In genomic region chr3:130897316-130897715, GRCh38 we compare ENCODE assay signal across 19 cellular contexts. TPM values are rescaled to one million over a fixed set of nuclear protein-coding genes. Genes with fewer than 3 reads are reported as not detected.
DNase-seq lines count a peak whose midpoint lies in the region; ATAC-seq and TF ChIP-seq lines count a peak whose summit lies in the region.
"Had no signal": no experiment of that assay in that cellular context is flagged by ENCODE, and none has a peak within 500 bp of the region (broad histone marks: within the 10 kb centered on the region; RNA-seq: fewer than 3 reads in every experiment).

No MANE protein-coding gene starts in this region.

- H3K36me3 Mint-ChIP-seq in activated naive CD8-positive, alpha-beta T cell = peaks cover 3% of the 10 kb centered on the region
- peaks cover 4% of the 10 kb centered on the region for H3K36me3 Mint-ChIP-seq in activated naive CD8-positive, alpha-beta T cell treated with anti-CD3 and anti-CD28 coated beads, Interleukin-2, amount 50 U/mL, for 24 hours (ENCODE audit: low read depth)
- H3K36me3 Mint-ChIP-seq in WTC11 = no peaks in the 10 kb centered on the region
- H3K36me3 Mint-ChIP-seq: naive thymus-derived CD4-positive, alpha-beta T cell had no signal

- DNase-seq in activated naive CD8-positive, alpha-beta T cell treated with anti-CD3 and anti-CD28 coated beads, Interleukin-2, amount 50 U/mL, for 24 hours = no peak
- DNase-seq in WTC11 (ENCODE audit: low spot score) (no peak), fibroblast of lung (ENCODE audit: low read depth in 2 of 2) (peak in 1 of 2 donors; percentile 28), smooth muscle cell (lab: John Stamatoyannopoulos, UW; ENCODE audit: unreplicated experiment) (no peak), SJCRH30 (no peak)
- DNase-seq in stimulated activated CD4-positive, alpha-beta T cell treated with anti-CD3 and anti-CD28 coated beads, Interleukin-15, amount 100 ng/mL, for 24 hours = no peak
- DNase-seq: activated CD4-positive, alpha-beta T cell treated with anti-CD3 and anti-CD28 coated beads for 1 hour; activated T-cell treated with anti-CD3 and anti-CD28 coated beads, Interleukin-2, amount 50 U/mL, for 72 hours; AML-193; brain microvascular endothelial cell; EL; naive thymus-derived CD4-positive, alpha-beta T cell; NCI-H1694; NCI-H2171; NCI-H524 treated with DMSO at 0.1 percent for 48 hours; right lobe of liver had no signal

- H2AFZ ChIP-seq in fibroblast of lung (ENCODE audit: low read length) (no peak overlapping the region), smooth muscle cell (ENCODE audit: low read depth) (no peak overlapping the region)

- H3K27me3 ChIP-seq in fibroblast of lung (ENCODE audit: control insufficient read depth, insufficient read depth, low read length) (no peaks in the 10 kb centered on the region), smooth muscle cell (ENCODE audit: low read depth) (no peaks in the 10 kb centered on the region), SJCRH30 (no peaks in the 10 kb centered on the region)
- H3K27me3 ChIP-seq: brain microvascular endothelial cell, right lobe of liver had no signal

- H3K4me3 Mint-ChIP-seq in activated naive CD8-positive, alpha-beta T cell = peak overlapping the region; percentile 42
- H3K4me3 Mint-ChIP-seq in activated naive CD8-positive, alpha-beta T cell treated with anti-CD3 and anti-CD28 coated beads, Interleukin-2, amount 50 U/mL, for 24 hours = no peak overlapping the region
- H3K4me3 Mint-ChIP-seq in WTC11 = no peak overlapping the region

- H3K9ac ChIP-seq in fibroblast of lung (ENCODE audit: insufficient read depth, low read length) (no peak overlapping the region), smooth muscle cell (ENCODE audit: low read depth) (no peak overlapping the region)

- H3K4me3 ChIP-seq in fibroblast of lung (replicated peaks in 1 of 4; ENCODE audit: control extremely low read depth in 1 of 4, insufficient read depth in 1 of 4, low read depth in 3 of 4, low read length in 4 of 4) = no peak overlapping the region
- H3K4me3 ChIP-seq in smooth muscle cell = no peak overlapping the region
- no peak overlapping the region for H3K4me3 ChIP-seq in SJCRH30
- H3K4me3 ChIP-seq: right lobe of liver had no signal

- CTCF ChIA-PET in WTC11 (lab: Charles Lee) = interaction anchor here (1.3 kb wide), 1 partner anchor 138 kb away, joined by 6 read pairs; no protein-coding TSS in a partner anchor

- no peaks in the 10 kb centered on the region for H3K27me3 Mint-ChIP-seq in activated naive CD8-positive, alpha-beta T cell
- H3K27me3 Mint-ChIP-seq in activated naive CD8-positive, alpha-beta T cell treated with anti-CD3 and anti-CD28 coated beads, Interleukin-2, amount 50 U/mL, for 24 hours = no peaks in the 10 kb centered on the region
- H3K27me3 Mint-ChIP-seq in WTC11 (ENCODE audit: low read depth) = no peaks in the 10 kb centered on the region
- H3K27me3 Mint-ChIP-seq: naive thymus-derived CD4-positive, alpha-beta T cell had no signal

- WGBS in smooth muscle cell (ENCODE audit: low lambda C conversion rate) = 85% methylated on average over 2 of the region's 2 CpGs

- H3K4me2 ChIP-seq in fibroblast of lung (ENCODE audit: extremely low read depth, insufficient read depth, low read length) = peak overlapping the region; percentile 46
- H3K4me2 ChIP-seq in smooth muscle cell = peak overlapping the region; percentile 95

- H3K9me3 Mint-ChIP-seq in activated naive CD8-positive, alpha-beta T cell (ENCODE audit: low read depth) = no peaks in the 10 kb centered on the region
- no peaks in the 10 kb centered on the region for H3K9me3 Mint-ChIP-seq in activated naive CD8-positive, alpha-beta T cell treated with anti-CD3 and anti-CD28 coated beads, Interleukin-2, amount 50 U/mL, for 24 hours
- no peaks in the 10 kb centered on the region for H3K9me3 Mint-ChIP-seq in WTC11
- H3K9me3 Mint-ChIP-seq: activated naive CD4-positive, alpha-beta T cell treated with anti-CD3 and anti-CD28 coated beads, Interleukin-2, amount 50 U/mL, for 72 hours; activated T-cell treated with anti-CD3 and anti-CD28 coated beads, Interleukin-2, amount 50 U/mL, for 72 hours; naive thymus-derived CD4-positive, alpha-beta T cell had no signal

- TF ChIP-seq CTCF in WTC11 (IDR thresholded peaks at IDR 0.05) (no peak), fibroblast of lung (conservative IDR thresholded peaks at IDR 0.05 in 1 of 2, IDR thresholded peaks at IDR 0.05 in 1 of 2; ENCODE audit: low read depth in 1 of 2, low read length in 2 of 2) (no peak), smooth muscle cell (IDR thresholded peaks at IDR 0.05; ENCODE audit: borderline replicate concordance, insufficient read depth, poor library complexity, severe bottlenecking) (no peak)

- H3F3A ChIP-seq in smooth muscle cell (ENCODE audit: low read depth) = no peaks in the 10 kb centered on the region

- H3K79me2 ChIP-seq in fibroblast of lung (ENCODE audit: control insufficient read depth, insufficient read depth, low read length) (peaks cover 73% of the 10 kb centered on the region), smooth muscle cell (ENCODE audit: low read depth) (peaks cover 77% of the 10 kb centered on the region)

- H3K27ac ChIP-seq in fibroblast of lung (ENCODE audit: insufficient read depth, low read length) (no peak overlapping the region), smooth muscle cell (ENCODE audit: low read depth) (no peak overlapping the region), SJCRH30 (no peak overlapping the region)
- H3K27ac ChIP-seq: brain microvascular endothelial cell, right lobe of liver had no signal

- peaks cover 74% of the 10 kb centered on the region for H3K4me1 Mint-ChIP-seq in activated naive CD8-positive, alpha-beta T cell (ENCODE audit: low read depth)
- H3K4me1 Mint-ChIP-seq in activated naive CD8-positive, alpha-beta T cell treated with anti-CD3 and anti-CD28 coated beads, Interleukin-2, amount 50 U/mL, for 24 hours = peaks cover 65% of the 10 kb centered on the region
- H3K4me1 Mint-ChIP-seq in WTC11 = peaks cover 76% of the 10 kb centered on the region

- POLR2A ChIA-PET in WTC11 (lab: Charles Lee) = no interaction called here

- H4K20me1 ChIP-seq in fibroblast of lung (ENCODE audit: control insufficient read depth, extremely low read depth, insufficient read depth, low read length) (no peaks in the 10 kb centered on the region), smooth muscle cell (ENCODE audit: low read depth) (peaks cover 72% of the 10 kb centered on the region)

- H3K4me1 ChIP-seq in fibroblast of lung (ENCODE audit: control insufficient read depth, extremely low read depth, insufficient read depth, low read length) (no peaks in the 10 kb centered on the region), smooth muscle cell (ENCODE audit: low read depth) (peaks cover 19% of the 10 kb centered on the region), SJCRH30 (0 out of 2 replicates have a peak, but pooled peaks cover 3% of the 10 kb centered on the region)

- H3K36me3 ChIP-seq in fibroblast of lung (ENCODE audit: control insufficient read depth, insufficient read depth, low read length) (no peaks in the 10 kb centered on the region), smooth muscle cell (ENCODE audit: low read depth) (no peaks in the 10 kb centered on the region), SJCRH30 (no peaks in the 10 kb centered on the region)
- H3K36me3 ChIP-seq: brain microvascular endothelial cell, right lobe of liver had no signal

- H3K9me3 ChIP-seq in fibroblast of lung (ENCODE audit: control insufficient read depth, insufficient read depth, low read depth, low read length) (no peaks in the 10 kb centered on the region), smooth muscle cell (replicated peaks; ENCODE audit: low read depth) (no peaks in the 10 kb centered on the region), SJCRH30 (replicated peaks) (no peaks in the 10 kb centered on the region)
- H3K9me3 ChIP-seq: right lobe of liver had no signal

- peak overlapping the region; percentile 4 for H3K27ac Mint-ChIP-seq in activated naive CD8-positive, alpha-beta T cell
- H3K27ac Mint-ChIP-seq in activated naive CD8-positive, alpha-beta T cell treated with anti-CD3 and anti-CD28 coated beads, Interleukin-2, amount 50 U/mL, for 24 hours = no peak overlapping the region
- peak overlapping the region; percentile 30; the same call in 1 of the 2 replicates for H3K27ac Mint-ChIP-seq in WTC11
- H3K27ac Mint-ChIP-seq: activated T-cell treated with anti-CD3 and anti-CD28 coated beads, Interleukin-2, amount 50 U/mL, for 72 hours; naive thymus-derived CD4-positive, alpha-beta T cell had no signal

- ATAC-seq in activated naive CD8-positive, alpha-beta T cell treated with anti-CD3 and anti-CD28 coated beads, Interleukin-2, amount 50 U/mL, for 24 hours = no peak
- no peak for ATAC-seq in WTC11
- no peak for ATAC-seq in HG02840 (IDR thresholded peaks at IDR 0.05; ENCODE audit: low FRiP score, unreplicated experiment)
- ATAC-seq: activated naive CD4-positive, alpha-beta T cell treated with anti-CD3 and anti-CD28 coated beads, Interleukin-2, amount 50 U/mL, for 72 hours; activated T-cell treated with anti-CD3 and anti-CD28 coated beads, Interleukin-2, amount 50 U/mL, for 72 hours; naive thymus-derived CD4-positive, alpha-beta T cell; right lobe of liver had no signal

TF ChIP-seq in WTC11, 78 proteins besides CTCF, POLR2A, EP300 and RAD21:
- no peak for TF ChIP-seq PREB (CRISPR knock-in tag; IDR thresholded peaks at IDR 0.05; ENCODE audit: borderline replicate concordance)

RNA-seq across cellular contexts. Expression of gene ATP2C1, which starts 3.4 kb away (rescaled TPM):
- total RNA-seq in WTC11 (2021) (62.5 to 68.4 TPM (median 67.0 TPM) in 3 replicates), fibroblast of lung (141 and 196 TPM in 2 replicates), smooth muscle cell (85.9 and 118 TPM in 2 replicates)
- polyA plus RNA-seq in fibroblast of lung (78.1 and 111 TPM in 2 replicates), smooth muscle cell (36.0 and 43.2 TPM in 2 replicates)
- polyA plus RNA-seq in fibroblast of lung (2012) = 44.5 and 57.3 TPM in 2 replicates
- 14.4 and 18.6 TPM in 2 replicates for polyA minus RNA-seq in fibroblast of lung (ENCODE audit: low replicate concordance)
- 38.2 and 40.2 TPM in 2 replicates for total RNA-seq in SJCRH30 (2014; rRNA removed; shearing (Covaris generic))
